ENCODE assay signal across 13 cellular contexts in genomic region chr17:61335105-61335844, GRCh38.
A peak's percentile ranks its signal among the peaks of the same experiment; 100 is the strongest.
DNase-seq lines count a peak whose midpoint lies in the region; ATAC-seq and TF ChIP-seq lines count a peak whose summit lies in the region.
"Had no signal": no experiment of that assay in that cellular context is flagged by ENCODE, and none has a peak within 500 bp of the region (broad histone marks: within the 10 kb centered on the region; RNA-seq: fewer than 3 reads in every experiment).

No MANE protein-coding gene starts in this region.

- no peak for ATAC-seq in gastrocnemius medialis
- no peak for ATAC-seq in HG03025 (IDR thresholded peaks at IDR 0.05; ENCODE audit: low FRiP score, unreplicated experiment)
- ATAC-seq: activated CD8-positive, alpha-beta T cell treated with anti-CD3 and anti-CD28 coated beads for 36 hours had no signal

- no peak for TF ChIP-seq EP300 in SK-N-SH (IDR thresholded peaks at IDR 0.05; ENCODE audit: borderline replicate concordance in 1 of 2, low read depth in 1 of 2, low read length in 1 of 2)

- no peak overlapping the region for H3K9ac ChIP-seq in SK-N-SH

- TF ChIP-seq POLR2A in vagina (IDR thresholded peaks at IDR 0.05) (no peak), gastrocnemius medialis (IDR thresholded peaks at IDR 0.05) (no peak)

- POLR2A ChIA-PET in SK-N-SH (lab: Yijun Ruan, JAX): no interaction called here

- H3K36me3 ChIP-seq in SK-N-SH (replicated peaks in 1 of 2; ENCODE audit: control insufficient read depth in 1 of 2, insufficient read depth in 2 of 2, low read length in 1 of 2): no peaks in the 10 kb centered on the region
- H3K36me3 ChIP-seq in vagina: no peaks in the 10 kb centered on the region
- no peaks in the 10 kb centered on the region for H3K36me3 ChIP-seq in gastrocnemius medialis
- H3K36me3 ChIP-seq: cardiac muscle cell had no signal

- intact Hi-C loops in vagina (cut with DNase I) (loop anchor here (5.0 kb wide), 1 partner anchor 78 kb away; no protein-coding TSS in a partner anchor), gastrocnemius medialis (cut with DNase I; ENCODE audit: low total_unique reads) (no loop called here)

- no peak overlapping the region for H2AFZ ChIP-seq in SK-N-SH (ENCODE audit: low read depth)

- no peaks in the 10 kb centered on the region for H3K79me2 ChIP-seq in SK-N-SH (ENCODE audit: insufficient read depth)

- no peaks in the 10 kb centered on the region for H3K27me3 ChIP-seq in SK-N-SH (ENCODE audit: insufficient read depth)
- no peaks in the 10 kb centered on the region for H3K27me3 ChIP-seq in vagina
- H3K27me3 ChIP-seq in gastrocnemius medialis: no peaks in the 10 kb centered on the region
- H3K27me3 ChIP-seq: cardiac muscle cell had no signal

- H3K4me3 ChIP-seq in SK-N-SH (ENCODE audit: low read depth in 2 of 2, low read length in 1 of 2): no peak overlapping the region
- no peak overlapping the region for H3K4me3 ChIP-seq in vagina
- H3K4me3 ChIP-seq in gastrocnemius medialis: no peak overlapping the region
- H3K4me3 ChIP-seq: cardiac muscle cell had no signal

- H3K27ac ChIP-seq in SK-N-SH (ENCODE audit: low read depth in 2 of 2, low read length in 1 of 2) (peak overlapping the region in 1 of 2 experiments; percentile 48; a peak in 2 of 4 replicates), vagina (no peak overlapping the region), gastrocnemius medialis (peak overlapping the region in 1 of 4 donors; percentile 28)
- H3K27ac ChIP-seq: cardiac muscle cell, epithelial cell of prostate had no signal

- no peaks in the 10 kb centered on the region for H4K20me1 ChIP-seq in SK-N-SH (ENCODE audit: insufficient read depth)

- peaks cover 50% of the 10 kb centered on the region for H3F3A ChIP-seq in SK-N-SH (replicated peaks; ENCODE audit: insufficient read depth)

- H3K4me1 ChIP-seq in SK-N-SH (ENCODE audit: control insufficient read depth in 1 of 2, insufficient read depth in 2 of 2, low read depth in 1 of 2, low read length in 1 of 2) (peaks cover 24 to 30% of the 10 kb centered on the region in 2 experiments; a peak in 3 of 4 replicates), vagina (peaks cover 43% of the 10 kb centered on the region), gastrocnemius medialis (peaks cover 6 to 33% of the 10 kb centered on the region in 2 donors)

- CTCF ChIA-PET in SK-N-SH (lab: Yijun Ruan, JAX): interaction anchor here (0.9 to 2.3 kb wide), 8 partner anchors 9 to 160 kb away, joined by 3 to 5 read pairs (median 4); no protein-coding TSS in a partner anchor

- no peaks in the 10 kb centered on the region for H3K9me2 ChIP-seq in SK-N-SH

- DNase-seq in HCEC 1CT (peak; percentile 30), SK-N-SH (no peak), fibroblast of peridontal ligament (ENCODE audit: extremely low read depth) (peak; percentile 48), renal cortical epithelial cell (ENCODE audit: low read depth) (peak; percentile 55), vagina (ENCODE audit: extremely low spot score in 2 of 2) (no peak), NCI-H510A (lab: John Stamatoyannopoulos, UW) (no peak), gastrocnemius medialis (no peak)
- DNase-seq: activated CD8-positive, alpha-beta T cell treated with anti-CD3 and anti-CD28 coated beads for 36 hours; CD4-positive, alpha-beta memory T cell; NCI-H1048 had no signal

- TF ChIP-seq CTCF in SK-N-SH (IDR thresholded peaks at IDR 0.05) (no peak), vagina (IDR thresholded peaks at IDR 0.05) (no peak), gastrocnemius medialis (IDR thresholded peaks at IDR 0.05 in 4 of 5, conservative IDR thresholded peaks at IDR 0.05 in 1 of 5) (no peak)

- TF ChIP-seq RAD21 in SK-N-SH (IDR thresholded peaks at IDR 0.05; ENCODE audit: low read length): no peak

- WGBS in SK-N-SH (ENCODE audit: low lambda C conversion rate): 55% methylated on average over 8 of the region's 8 CpGs

- in situ Hi-C loops in gastrocnemius medialis (cut with MboI; ENCODE audit: low sequenced_read_pairs in 4 of 4): no loop called here

- H3K9me3 ChIP-seq in SK-N-SH (no peaks in the 10 kb centered on the region), vagina (no peaks in the 10 kb centered on the region), gastrocnemius medialis (no peaks in the 10 kb centered on the region)

- peak overlapping the region; percentile 52 for H3K4me2 ChIP-seq in SK-N-SH

TF ChIP-seq in SK-N-SH, 30 proteins besides CTCF, POLR2A, EP300 and RAD21:
- TF ChIP-seq TAF1 (IDR thresholded peaks at IDR 0.05; ENCODE audit: borderline replicate concordance, low read depth, low read length) (no peak), USF1 (IDR thresholded peaks at IDR 0.05; ENCODE audit: borderline replicate concordance, low read depth) (no peak), TCF12 (IDR thresholded peaks at IDR 0.05) (peak; percentile 46; the same call in 1 of the 2 replicates)

Comparison
In these comparisons a context has a peak if more than half of its experiments do, and no peak if none do; other contexts are left out.
1. DNase-seq: peak in HCEC 1CT (single experiment), fibroblast of peridontal ligament (single experiment) and renal cortical epithelial cell (single experiment); none in SK-N-SH (single experiment), vagina (0 of 2), NCI-H510A (single experiment) and gastrocnemius medialis (0 of 2).